Comparison of ENCODE assay signal across 26 cellular contexts in the genomic region with DNA sequence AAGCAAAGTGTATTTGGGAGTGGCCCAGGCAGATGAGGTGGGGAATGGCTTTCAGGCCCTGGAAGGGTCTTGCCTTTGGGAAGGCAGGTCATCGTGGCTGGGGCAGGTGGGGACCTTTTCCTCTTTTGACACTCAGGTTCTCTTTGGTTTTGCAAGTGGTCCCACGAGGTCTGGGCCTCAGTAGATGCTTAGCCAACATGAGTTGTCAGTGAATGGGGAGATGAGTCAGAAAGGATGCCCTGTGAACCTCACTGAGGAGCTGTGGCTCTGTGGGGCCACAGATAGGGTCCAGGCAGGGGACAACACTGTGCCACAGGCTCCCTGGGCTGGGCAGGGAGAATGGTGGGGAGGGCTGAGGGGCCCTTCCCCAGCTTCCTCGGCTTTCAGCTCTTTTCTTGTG. TPM values are rescaled to one million over a fixed set of nuclear protein-coding genes. Genes with fewer than 3 reads are reported as not detected.
A peak's percentile ranks its signal among the peaks of the same experiment; 100 is the strongest.
DNase-seq lines count a peak whose midpoint lies in the region; ATAC-seq, FAIRE-seq and TF ChIP-seq lines count a peak whose summit lies in the region.
"Had no signal": no experiment of that assay in that cellular context is flagged by ENCODE, and none has a peak within 500 bp of the region (broad histone marks: within the 10 kb centered on the region; RNA-seq: fewer than 3 reads in every experiment).

No MANE protein-coding gene starts in this region.

- no peak for TF ChIP-seq POLR2A in esophagus squamous epithelium (IDR thresholded peaks at IDR 0.05)

- H3K36me3 ChIP-seq in left ventricle myocardium inferior (no peaks in the 10 kb centered on the region), esophagus squamous epithelium (peaks cover 0 to 5% (median 0%) of the 10 kb centered on the region in 3 donors), pancreas (no peaks in the 10 kb centered on the region), aorta (ENCODE audit: control insufficient read depth in 1 of 2, insufficient read depth in 2 of 2, low read length in 1 of 2) (no peaks in the 10 kb centered on the region)
- H3K36me3 ChIP-seq: lower lobe of right lung, suprapubic skin, uterus had no signal

- H3K4me3 Mint-ChIP-seq in osteocyte (ENCODE audit: unreplicated experiment): no peak overlapping the region
- H3K4me3 Mint-ChIP-seq: activated CD4-positive, alpha-beta T cell treated with anti-CD3 and anti-CD28 coated beads for 36 hours; activated CD8-positive, alpha-beta T cell treated with anti-CD3 and anti-CD28 coated beads, Interleukin-2, amount 10 ng/mL, durations not matched to agents 7 days and 5 days; activated naive CD4-positive, alpha-beta T cell treated with anti-CD3 and anti-CD28 coated beads for 36 hours; CD14-positive monocyte; nephron progenitor cell; stimulated activated memory B cell treated with anti-CD40 and anti-IgM and Interleukin-4, amounts not matched to agents 10 μg/mL and 1 μg/mL and 100 μg/mL, for 72 hours had no signal

- H3K27ac Mint-ChIP-seq in osteocyte (ENCODE audit: unreplicated experiment): no peak overlapping the region
- H3K27ac Mint-ChIP-seq: activated CD4-positive, alpha-beta T cell treated with anti-CD3 and anti-CD28 coated beads for 36 hours; activated CD8-positive, alpha-beta T cell treated with anti-CD3 and anti-CD28 coated beads, Interleukin-2, amount 10 ng/mL, durations not matched to agents 7 days and 5 days; activated naive CD4-positive, alpha-beta T cell treated with anti-CD3 and anti-CD28 coated beads for 36 hours; CD14-positive monocyte; nephron progenitor cell; stimulated activated memory B cell treated with anti-CD40 and anti-IgM and Interleukin-4, amounts not matched to agents 10 μg/mL and 1 μg/mL and 100 μg/mL, for 72 hours had no signal

- no peak for FAIRE-seq in pancreas (lab: Jason Lieb, UNC)

- H3K9me3 ChIP-seq in left ventricle myocardium inferior (replicated peaks) (no peaks in the 10 kb centered on the region), esophagus squamous epithelium (no peaks in the 10 kb centered on the region), pancreas (no peaks in the 10 kb centered on the region), aorta (ENCODE audit: control insufficient read depth, low read length) (no peaks in the 10 kb centered on the region)
- H3K9me3 ChIP-seq: lower lobe of right lung, suprapubic skin, uterus had no signal

- peak overlapping the region; percentile 96 for H3K27ac ChIP-seq in left ventricle myocardium inferior (replicated peaks)
- H3K27ac ChIP-seq in esophagus squamous epithelium: peak overlapping the region; percentile 78 to 96 (median 93)
- H3K27ac ChIP-seq in pancreas: peak overlapping the region; percentile 68 to 92 (median 88)
- H3K27ac ChIP-seq in aorta (ENCODE audit: low read depth in 1 of 2, low read length in 2 of 2): peak overlapping the region; percentile 77 to 88
- H3K27ac ChIP-seq: lower lobe of right lung had no signal

- no peak for ATAC-seq in pancreas
- no peak for ATAC-seq in aorta (ENCODE audit: low FRiP score)
- no peak for ATAC-seq in HG02938 (IDR thresholded peaks at IDR 0.05; ENCODE audit: unreplicated experiment)
- ATAC-seq: activated CD4-positive, alpha-beta T cell treated with anti-CD3 and anti-CD28 coated beads for 36 hours; activated CD8-positive, alpha-beta T cell treated with anti-CD3 and anti-CD28 coated beads, Interleukin-2, amount 10 ng/mL, durations not matched to agents 7 days and 5 days; lower lobe of right lung; stimulated activated memory B cell treated with anti-CD40 and anti-IgM and Interleukin-4, amounts not matched to agents 10 μg/mL and 1 μg/mL and 100 μg/mL, for 72 hours had no signal

- intact Hi-C loops in left ventricle myocardium inferior (cut with micrococcal nuclease) (no loop called here), cardiac septum (cut with DNase I) (no loop called here), esophagus squamous epithelium (cut with DNase I) (no loop called here), pancreas (cut with DNase I) (no loop called here), aorta (cut with DNase I) (no loop called here)

- no peaks in the 10 kb centered on the region for H3K27me3 ChIP-seq in left ventricle myocardium inferior (ENCODE audit: low read depth)
- H3K27me3 ChIP-seq in esophagus squamous epithelium: no peaks in the 10 kb centered on the region
- H3K27me3 ChIP-seq in pancreas: no peaks in the 10 kb centered on the region
- no peaks in the 10 kb centered on the region for H3K27me3 ChIP-seq in aorta (ENCODE audit: control insufficient read depth in 1 of 2, insufficient read depth in 2 of 2, low read length in 1 of 2)
- H3K27me3 ChIP-seq: suprapubic skin, uterus had no signal

- peaks cover 57% of the 10 kb centered on the region for H3K4me1 Mint-ChIP-seq in osteocyte (ENCODE audit: unreplicated experiment)
- H3K4me1 Mint-ChIP-seq: activated CD4-positive, alpha-beta T cell treated with anti-CD3 and anti-CD28 coated beads for 36 hours; stimulated activated memory B cell treated with anti-CD40 and anti-IgM and Interleukin-4, amounts not matched to agents 10 μg/mL and 1 μg/mL and 100 μg/mL, for 72 hours had no signal

- no peaks in the 10 kb centered on the region for H3K9me3 Mint-ChIP-seq in osteocyte (ENCODE audit: unreplicated experiment)
- H3K9me3 Mint-ChIP-seq: activated naive CD4-positive, alpha-beta T cell treated with anti-CD3 and anti-CD28 coated beads for 36 hours; CD14-positive monocyte; nephron progenitor cell; stimulated activated memory B cell treated with anti-CD40 and anti-IgM and Interleukin-4, amounts not matched to agents 10 μg/mL and 1 μg/mL and 100 μg/mL, for 72 hours had no signal

- H3K4me3 ChIP-seq in left ventricle myocardium inferior (no peak overlapping the region), esophagus squamous epithelium (no peak overlapping the region), pancreas (no peak overlapping the region), aorta (ENCODE audit: low read length in 2 of 2) (no peak overlapping the region)
- H3K4me3 ChIP-seq: lower lobe of right lung, skin epidermis, suprapubic skin, uterus had no signal

- H3K4me1 ChIP-seq in left ventricle myocardium inferior (peaks cover 54% of the 10 kb centered on the region), esophagus squamous epithelium (peaks cover 34 to 81% (median 64%) of the 10 kb centered on the region in 3 donors), pancreas (peaks cover 37 to 41% (median 40%) of the 10 kb centered on the region in 3 donors), aorta (ENCODE audit: control insufficient read depth in 1 of 2, insufficient read depth in 2 of 2, low read length in 2 of 2) (peaks cover 3 to 5% of the 10 kb centered on the region in 2 donors)
- H3K4me1 ChIP-seq: uterus had no signal

- no peaks in the 10 kb centered on the region for H3K36me3 Mint-ChIP-seq in osteocyte (ENCODE audit: unreplicated experiment)
- H3K36me3 Mint-ChIP-seq: CD14-positive monocyte; stimulated activated memory B cell treated with anti-CD40 and anti-IgM and Interleukin-4, amounts not matched to agents 10 μg/mL and 1 μg/mL and 100 μg/mL, for 72 hours had no signal

- DNase-seq in left ventricle myocardium inferior (no peak), cardiac septum (ENCODE audit: low spot score) (no peak), esophagus squamous epithelium (lab: John Stamatoyannopoulos, UW) (no peak), pancreas (no peak), aorta (no peak), COLO829 (ENCODE audit: low spot score) (no peak), osteocyte (ENCODE audit: extremely low spot score, unreplicated experiment) (no peak)
- DNase-seq: activated CD4-positive, alpha-beta T cell treated with anti-CD3 and anti-CD28 coated beads for 36 hours; activated CD8-positive, alpha-beta T cell treated with anti-CD3 and anti-CD28 coated beads, Interleukin-2, amount 10 ng/mL, durations not matched to agents 7 days and 5 days; activated naive CD4-positive, alpha-beta T cell treated with anti-CD3 and anti-CD28 coated beads for 36 hours; Calu3; DMS79 treated with DMSO at 0.1 percent for 48 hours; GOT3; Karpas-422; lower lobe of right lung; NCI-H1436 treated with DMSO at 0.1 percent for 48 hours; nephron progenitor cell; retina; SHP77 treated with DMSO at 0.1 percent for 48 hours; uterus had no signal

- H3K27me3 Mint-ChIP-seq in osteocyte (ENCODE audit: unreplicated experiment): no peaks in the 10 kb centered on the region
- H3K27me3 Mint-ChIP-seq: stimulated activated memory B cell treated with anti-CD40 and anti-IgM and Interleukin-4, amounts not matched to agents 10 μg/mL and 1 μg/mL and 100 μg/mL, for 72 hours had no signal

- WGBS in esophagus squamous epithelium, 2 donors: 80 to 100% methylated on average over 1 to 2 of the region's 3 CpGs
- WGBS in pancreas, 2 donors: 86 to 91% methylated on average over 3 of the region's 3 CpGs
- WGBS in aorta, 2 donors: 64 to 65% methylated on average over 3 of the region's 3 CpGs

- TF ChIP-seq CTCF in left ventricle myocardium inferior (IDR thresholded peaks at IDR 0.05; ENCODE audit: borderline replicate concordance) (no peak), esophagus squamous epithelium (IDR thresholded peaks at IDR 0.05) (no peak), pancreas (IDR thresholded peaks at IDR 0.05) (no peak), osteocyte (IDR thresholded peaks at IDR 0.05) (no peak)

RNA-seq across cellular contexts. Expression of gene ARHGEF10L, which starts 19.0 kb away (rescaled TPM):
- total RNA-seq in left ventricle myocardium inferior: 59.1 TPM
- total RNA-seq in cardiac septum: 59.8 TPM
- total RNA-seq in esophagus squamous epithelium: 10 to 100 TPM; 30.0 to 61.4 (median 44.7) TPM
- total RNA-seq in pancreas: 10 to 100 TPM; 36.2 to 58.7 (median 48.2) TPM
- 100 to 1,000 TPM; 103 to 104 TPM for polyA plus RNA-seq in pancreas
- 100 to 1,000 TPM; 143 to 190 TPM for total RNA-seq in aorta
- 100 to 1,000 TPM in 1 of 2 donors, 10 to 100 TPM in 1; 24.0 to 122 TPM for polyA plus RNA-seq in aorta
- total RNA-seq in osteocyte: 24.0 and 26.0 TPM in 2 replicates
- total RNA-seq: activated CD4-positive, alpha-beta T cell treated with anti-CD3 and anti-CD28 coated beads for 36 hours; activated CD8-positive, alpha-beta T cell treated with anti-CD3 and anti-CD28 coated beads, Interleukin-2, amount 10 ng/mL, durations not matched to agents 7 days and 5 days; activated naive CD4-positive, alpha-beta T cell treated with anti-CD3 and anti-CD28 coated beads for 36 hours; T-helper 2 cell treated with Interferon-gamma antibody and Interleukin-4, amounts not matched to agents 100 ng/mL and 5 ng/mL, for 36 hours had no signal
